ENCODE assay signal across 9 cellular contexts in the genomic region with DNA sequence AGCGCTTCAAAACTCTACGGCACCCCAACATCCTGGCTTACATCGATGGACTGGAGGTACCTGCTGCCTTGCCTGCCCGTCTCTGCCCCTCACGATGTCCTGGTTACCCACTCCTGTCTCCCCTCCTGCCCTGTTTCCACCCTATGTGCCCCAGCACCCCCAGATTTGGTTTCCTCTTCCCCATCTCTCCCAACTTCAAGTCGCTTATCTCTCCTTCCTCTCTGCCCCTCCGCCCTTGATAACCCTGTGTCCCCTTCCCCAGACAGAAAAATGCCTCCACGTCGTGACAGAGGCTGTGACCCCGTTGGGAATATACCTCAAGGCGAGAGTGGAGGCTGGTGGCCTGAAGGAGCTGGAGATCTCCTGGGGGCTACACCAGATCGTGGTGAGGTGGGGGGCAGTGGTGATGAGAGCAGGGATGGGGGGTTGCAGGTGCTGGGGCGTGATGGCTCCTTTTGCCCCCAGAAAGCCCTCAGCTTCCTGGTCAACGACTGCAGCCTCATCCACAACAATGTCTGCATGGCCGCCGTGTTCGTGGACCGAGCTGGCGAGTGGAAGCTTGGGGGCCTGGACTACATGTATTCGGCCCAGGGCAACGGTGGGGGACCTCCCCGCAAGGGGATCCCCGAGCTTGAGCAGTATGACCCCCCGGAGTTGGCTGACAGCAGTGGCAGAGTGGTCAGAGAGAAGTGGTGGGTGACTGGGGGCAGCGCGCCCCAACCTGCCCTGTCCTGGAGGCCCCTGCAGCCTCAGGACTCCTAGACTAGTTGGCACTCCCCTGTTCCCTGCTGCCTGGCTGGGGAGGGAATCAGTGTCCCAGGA. TPM values are rescaled to one million over a fixed set of nuclear protein-coding genes. Genes with fewer than 3 reads are reported as not detected.
A peak's percentile ranks its signal among the peaks of the same experiment; 100 is the strongest.
DNase-seq lines count a peak whose midpoint lies in the region; ATAC-seq and TF ChIP-seq lines count a peak whose summit lies in the region.
"Had no signal": no experiment of that assay in that cellular context is flagged by ENCODE, and none has a peak within 500 bp of the region (broad histone marks: within the 10 kb centered on the region; RNA-seq: fewer than 3 reads in every experiment).

No MANE protein-coding gene starts in this region.

- H3K4me3 Mint-ChIP-seq in activated T-cell treated with anti-CD3 and anti-CD28 coated beads, Interleukin-2, amount 50 U/mL, for 72 hours: peak overlapping the region; percentile 90 to 92
- peak overlapping the region; percentile 82 to 94 (median 89) for H3K4me3 Mint-ChIP-seq in brain
- peak overlapping the region; percentile 89 for H3K4me3 Mint-ChIP-seq in type B pancreatic cell

- H3K27me3 ChIP-seq in mesenchymal stem cell (ENCODE audit: control insufficient read depth in 1 of 2, insufficient read depth in 1 of 2, low read length in 2 of 2): no peaks in the 10 kb centered on the region

- peak overlapping the region; percentile 10 for H3K27ac ChIP-seq in mesenchymal stem cell (ENCODE audit: low read length, poor library complexity, severe bottlenecking)

- H3K4me3 ChIP-seq in mesenchymal stem cell (ENCODE audit: insufficient read depth in 1 of 2, low read depth in 1 of 2, low read length in 2 of 2): peak overlapping the region; percentile 97 to 98

- peak overlapping the region in 1 of 2 experiments; percentile 45 for H2BK12ac ChIP-seq in mesenchymal stem cell (ENCODE audit: low read length in 2 of 2)

- H2AFZ ChIP-seq in mesenchymal stem cell (ENCODE audit: low read depth, low read length): no peak overlapping the region

- H2BK15ac ChIP-seq in mesenchymal stem cell (ENCODE audit: low read depth, poor library complexity, severe bottlenecking): no peak overlapping the region

- H2AK5ac ChIP-seq in mesenchymal stem cell (ENCODE audit: low read length, severe bottlenecking): peak overlapping the region; percentile 57

- peak overlapping the region; percentile 82 for H3K27ac Mint-ChIP-seq in activated T-cell treated with anti-CD3 and anti-CD28 coated beads, Interleukin-2, amount 50 U/mL, for 72 hours
- H3K27ac Mint-ChIP-seq in brain (peak overlapping the region; percentile 32 to 88 (median 84)), type B pancreatic cell (peak overlapping the region; percentile 21)

- H4K91ac ChIP-seq in mesenchymal stem cell (ENCODE audit: low read length): peak overlapping the region; percentile 97

- peak overlapping the region; percentile 88 for H3K4me2 ChIP-seq in mesenchymal stem cell (ENCODE audit: low read length, poor library complexity, severe bottlenecking)

- H3K18ac ChIP-seq in mesenchymal stem cell (ENCODE audit: low read depth in 1 of 2, low read length in 2 of 2): peak overlapping the region; percentile 58 to 99

- H3K23ac ChIP-seq in mesenchymal stem cell (ENCODE audit: low read length in 2 of 2): peak overlapping the region in 1 of 2 experiments; percentile 2

- H3K27me3 Mint-ChIP-seq in activated T-cell treated with anti-CD3 and anti-CD28 coated beads, Interleukin-2, amount 50 U/mL, for 72 hours (ENCODE audit: low read depth): no peaks in the 10 kb centered on the region
- peaks cover 4% of the 10 kb centered on the region for H3K27me3 Mint-ChIP-seq in brain
- H3K27me3 Mint-ChIP-seq in type B pancreatic cell: no peaks in the 10 kb centered on the region

- no peak for ATAC-seq in activated T-cell treated with anti-CD3 and anti-CD28 coated beads, Interleukin-2, amount 50 U/mL, for 72 hours (replicated peaks in 1 of 2)
- ATAC-seq in GM18858 (IDR thresholded peaks at IDR 0.05; ENCODE audit: unreplicated experiment): no peak

- peaks cover 37% of the 10 kb centered on the region for H3K4me1 ChIP-seq in mesenchymal stem cell (ENCODE audit: control insufficient read depth, insufficient read depth, low read depth, low read length)

- no peak overlapping the region for H4K8ac ChIP-seq in mesenchymal stem cell (ENCODE audit: low read length)

- peak overlapping the region in 1 of 2 experiments; percentile 86 for H3K14ac ChIP-seq in mesenchymal stem cell (ENCODE audit: low read length in 2 of 2)

- H3K36me3 Mint-ChIP-seq in activated T-cell treated with anti-CD3 and anti-CD28 coated beads, Interleukin-2, amount 50 U/mL, for 72 hours (ENCODE audit: insufficient read depth in 2 of 2): peaks cover 2 to 8% of the 10 kb centered on the region in 2 donors
- peaks cover 23% of the 10 kb centered on the region for H3K36me3 Mint-ChIP-seq in brain
- peaks cover 7% of the 10 kb centered on the region for H3K36me3 Mint-ChIP-seq in type B pancreatic cell

- no peak for DNase-seq in activated T-cell treated with anti-CD3 and anti-CD28 coated beads, Interleukin-2, amount 50 U/mL, for 72 hours
- DNase-seq in activated T-cell treated with anti-CD3 and anti-CD28 coated beads, Interleukin-2, amount 50 U/mL, for 1 hour: no peak
- no peak for DNase-seq in mesenchymal stem cell
- DNase-seq in type B pancreatic cell (ENCODE audit: extremely low spot score, unreplicated experiment): no peak
- no peak for DNase-seq in NOMO-1 treated with DMSO at 0.1 percent for 48 hours (lab: John Stamatoyannopoulos, UW; ENCODE audit: unreplicated experiment)
- no peak for DNase-seq in NCI-H82 (lab: John Stamatoyannopoulos, UW)
- DNase-seq: NCI-H226 had no signal

- peaks cover 44 to 45% of the 10 kb centered on the region in 2 experiments for H3K36me3 ChIP-seq in mesenchymal stem cell (ENCODE audit: control insufficient read depth in 1 of 2, insufficient read depth in 2 of 2, low read depth in 1 of 2, low read length in 2 of 2)

- peak overlapping the region; percentile 13 for H2BK120ac ChIP-seq in mesenchymal stem cell (ENCODE audit: low read depth, low read length)

- peaks cover 29% of the 10 kb centered on the region for H3K79me1 ChIP-seq in mesenchymal stem cell (replicated peaks; ENCODE audit: low read length, poor library complexity, severe bottlenecking)

- no peaks in the 10 kb centered on the region for H3K9me3 Mint-ChIP-seq in activated T-cell treated with anti-CD3 and anti-CD28 coated beads, Interleukin-2, amount 50 U/mL, for 72 hours
- H3K9me3 Mint-ChIP-seq in brain (no peaks in the 10 kb centered on the region), type B pancreatic cell (no peaks in the 10 kb centered on the region)

- peaks cover 66% of the 10 kb centered on the region for H3K4me1 Mint-ChIP-seq in activated T-cell treated with anti-CD3 and anti-CD28 coated beads, Interleukin-2, amount 50 U/mL, for 72 hours (ENCODE audit: low read depth)
- peaks cover 39% of the 10 kb centered on the region for H3K4me1 Mint-ChIP-seq in brain
- peaks cover 29% of the 10 kb centered on the region for H3K4me1 Mint-ChIP-seq in type B pancreatic cell (ENCODE audit: unreplicated experiment)

- 75% methylated on average over 25 of the region's 26 CpGs for WGBS in mesenchymal stem cell

- peak overlapping the region; percentile 98 for H3K9ac ChIP-seq in mesenchymal stem cell (ENCODE audit: low read length)

- H3K4ac ChIP-seq in mesenchymal stem cell (ENCODE audit: low read depth in 1 of 2, low read length in 2 of 2): peak overlapping the region; percentile 95 to 98

- no peak overlapping the region for H2BK5ac ChIP-seq in mesenchymal stem cell (ENCODE audit: low read depth, low read length, poor library complexity, severe bottlenecking)

- TF ChIP-seq CTCF in brain (conservative IDR thresholded peaks at IDR 0.05): no peak
- TF ChIP-seq CTCF in type B pancreatic cell (conservative IDR thresholded peaks at IDR 0.05): no peak

- H3K9me3 ChIP-seq in mesenchymal stem cell (ENCODE audit: control insufficient read depth, low read length): no peaks in the 10 kb centered on the region

RNA-seq across cellular contexts. Expression of gene SCYL1, which starts 1.0 kb away (rescaled TPM):
- 10 to 100 TPM; 77.9 to 83.4 TPM for total RNA-seq in activated T-cell treated with anti-CD3 and anti-CD28 coated beads, Interleukin-2, amount 50 U/mL, for 72 hours
- 81.7 TPM for polyA plus RNA-seq in brain (ENCODE audit: insufficient read depth, low read depth, low replicate concordance)
- polyA plus RNA-seq in mesenchymal stem cell (2013, experiment 1 of 2): 114 TPM
- 115 TPM for polyA plus RNA-seq in mesenchymal stem cell (2013, experiment 2 of 2)
- 79.4 and 80.4 TPM in 2 replicates for total RNA-seq in type B pancreatic cell (ENCODE audit: low replicate concordance)

RNA-seq across cellular contexts. Expression of gene MALAT1, which starts 27.0 kb away (rescaled TPM):
- over 10,000 TPM in 1 of 2 donors, 1,000 to 10,000 TPM in 1; 8,391 to 13,279 TPM for total RNA-seq in activated T-cell treated with anti-CD3 and anti-CD28 coated beads, Interleukin-2, amount 50 U/mL, for 72 hours
- polyA plus RNA-seq in brain (ENCODE audit: insufficient read depth, low read depth, low replicate concordance): 7.1 TPM
- 972 TPM for polyA plus RNA-seq in mesenchymal stem cell (2013, experiment 1 of 2)
- polyA plus RNA-seq in mesenchymal stem cell (2013, experiment 2 of 2): 756 TPM
- total RNA-seq in type B pancreatic cell (ENCODE audit: low replicate concordance): 4,133 and 6,276 TPM in 2 replicates

RNA-seq across cellular contexts. Expression of gene LTBP3, which starts 32.3 kb away (rescaled TPM):
- 100 to 1,000 TPM; 106 TPM for total RNA-seq in activated T-cell treated with anti-CD3 and anti-CD28 coated beads, Interleukin-2, amount 50 U/mL, for 72 hours
- polyA plus RNA-seq in brain (ENCODE audit: insufficient read depth, low read depth, low replicate concordance): 48.9 TPM
- polyA plus RNA-seq in mesenchymal stem cell (2013, experiment 1 of 2): 52.8 TPM
- polyA plus RNA-seq in mesenchymal stem cell (2013, experiment 2 of 2): 46.9 TPM
- 71.8 and 74.1 TPM in 2 replicates for total RNA-seq in type B pancreatic cell (ENCODE audit: low replicate concordance)

RNA-seq across cellular contexts. Expression of gene ZNRD2, which starts 44.4 kb away (rescaled TPM):
- 10 to 100 TPM; 23.5 to 25.1 TPM for total RNA-seq in activated T-cell treated with anti-CD3 and anti-CD28 coated beads, Interleukin-2, amount 50 U/mL, for 72 hours
- 108 TPM for polyA plus RNA-seq in brain (ENCODE audit: insufficient read depth, low read depth, low replicate concordance)
- 64.9 TPM for polyA plus RNA-seq in mesenchymal stem cell (2013, experiment 1 of 2)
- 59.8 TPM for polyA plus RNA-seq in mesenchymal stem cell (2013, experiment 2 of 2)
- total RNA-seq in type B pancreatic cell (ENCODE audit: low replicate concordance): 32.2 and 33.9 TPM in 2 replicates

RNA-seq across cellular contexts. Expression of gene FAM89B, which starts 46.5 kb away (rescaled TPM):
- total RNA-seq in activated T-cell treated with anti-CD3 and anti-CD28 coated beads, Interleukin-2, amount 50 U/mL, for 72 hours: 10 to 100 TPM; 21.4 to 26.7 TPM
- polyA plus RNA-seq in brain (ENCODE audit: insufficient read depth, low read depth, low replicate concordance): 116 TPM
- 50.0 TPM for polyA plus RNA-seq in mesenchymal stem cell (2013, experiment 1 of 2)
- 53.5 TPM for polyA plus RNA-seq in mesenchymal stem cell (2013, experiment 2 of 2)
- 55.7 and 56.1 TPM in 2 replicates for total RNA-seq in type B pancreatic cell (ENCODE audit: low replicate concordance)

Comparison
In these comparisons a context has a peak if more than half of its experiments do, and no peak if none do; other contexts are left out.
1. H3K27ac Mint-ChIP-seq: peak in every context shown above with its lines; median percentile 84 in brain; 82 in activated T-cell treated with anti-CD3 and anti-CD28 coated beads, Interleukin-2, amount 50 U/mL, for 72 hours; 21 in type B pancreatic cell.